29 cellular contexts compared by ENCODE assay signal in the genomic region with DNA sequence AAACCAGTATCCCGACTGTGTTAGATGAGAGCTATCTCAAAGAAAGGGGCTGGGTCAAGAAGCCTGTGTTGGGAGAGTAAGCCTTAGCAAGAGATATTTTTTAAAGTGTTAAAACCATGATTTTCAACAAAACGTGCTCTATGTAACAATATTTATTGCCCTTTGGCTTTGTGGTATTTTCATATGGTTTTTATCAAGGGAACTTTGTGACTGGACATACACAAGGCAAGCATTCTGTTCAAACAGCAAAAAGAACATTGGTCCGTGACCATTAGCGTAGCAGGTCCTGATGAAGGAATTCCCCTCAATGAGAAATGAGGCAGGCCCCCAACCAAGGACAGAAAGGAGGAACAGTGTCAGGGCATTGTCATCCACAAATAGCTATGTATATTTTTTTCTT.
"Had no signal": no experiment of that assay in that cellular context is flagged by ENCODE, and none has a peak within 500 bp of the region (broad histone marks: within the 10 kb centered on the region; RNA-seq: fewer than 3 reads in every experiment).

No MANE protein-coding gene starts in this region.

- H3K36me3 ChIP-seq: brain microvascular endothelial cell, esophagus squamous epithelium, gastrocnemius medialis, heart left ventricle had no signal

- H3K27ac ChIP-seq: brain microvascular endothelial cell, epithelial cell of prostate, esophagus squamous epithelium, gastrocnemius medialis, heart left ventricle had no signal

- DNase-seq: activated CD4-positive, alpha-beta memory T cell treated with anti-CD3 and anti-CD28 coated beads for 36 hours; activated CD4-positive, alpha-beta T cell treated with anti-CD3 and anti-CD28 coated beads for 36 hours; activated CD4-positive, alpha-beta T cell treated with anti-CD3 and anti-CD28 coated beads, Interleukin-2, amount 10 ng/mL, durations not matched to agents 24 days and 14 days; activated CD4-positive, CD25-positive, alpha-beta regulatory T cell; activated CD4-positive, CD25-positive, alpha-beta regulatory T cell treated with anti-CD3 and anti-CD28 coated beads, Interleukin-2, amount 50 U/mL, for 72 hours; activated CD8-positive, alpha-beta memory T cell treated with anti-CD3 and anti-CD28 coated beads, Interleukin-2, amount 50 U/mL, for 48 hours; activated gamma-delta T cell; activated naive CD4-positive, alpha-beta T cell; activated naive CD4-positive, alpha-beta T cell treated with anti-CD3 and anti-CD28 coated beads, Interleukin-2, amount 10 ng/mL, durations not matched to agents 7 days and 5 days; activated naive CD8-positive, alpha-beta T cell treated with anti-CD3 and anti-CD28 coated beads, Interleukin-2, amount 10 ng/mL, durations not matched to agents 7 days and 5 days; activated T-cell treated with anti-CD3 and anti-CD28 coated beads for 4 hours; activated T-cell treated with anti-CD3 and anti-CD28 coated beads, Interleukin-2, amount 50 U/mL, for 24 hours; activated T-cell treated with anti-CD3 and anti-CD28 coated beads, Interleukin-2, amount 50 U/mL, for 72 hours; amniotic stem cell; anterior cingulate cortex; brain microvascular endothelial cell; cortex of kidney; dermis blood vessel endothelial cell; effector CD4-positive, alpha-beta T cell; effector memory CD8-positive, alpha-beta T cell; esophagus squamous epithelium; gastrocnemius medialis; glutamatergic neuron; heart left ventricle; hypothalamus; T-helper 1 cell; T-helper 17 cell; T1000 had no signal

- H3K9me3 ChIP-seq: esophagus squamous epithelium, gastrocnemius medialis had no signal

- H3K4me3 ChIP-seq: esophagus squamous epithelium, gastrocnemius medialis, heart left ventricle had no signal

- H3K4me1 ChIP-seq: gastrocnemius medialis, heart left ventricle had no signal

- H3K27me3 ChIP-seq: brain microvascular endothelial cell, esophagus squamous epithelium, gastrocnemius medialis had no signal
